ENCODE assay signal across 8 cellular contexts in the genomic region with DNA sequence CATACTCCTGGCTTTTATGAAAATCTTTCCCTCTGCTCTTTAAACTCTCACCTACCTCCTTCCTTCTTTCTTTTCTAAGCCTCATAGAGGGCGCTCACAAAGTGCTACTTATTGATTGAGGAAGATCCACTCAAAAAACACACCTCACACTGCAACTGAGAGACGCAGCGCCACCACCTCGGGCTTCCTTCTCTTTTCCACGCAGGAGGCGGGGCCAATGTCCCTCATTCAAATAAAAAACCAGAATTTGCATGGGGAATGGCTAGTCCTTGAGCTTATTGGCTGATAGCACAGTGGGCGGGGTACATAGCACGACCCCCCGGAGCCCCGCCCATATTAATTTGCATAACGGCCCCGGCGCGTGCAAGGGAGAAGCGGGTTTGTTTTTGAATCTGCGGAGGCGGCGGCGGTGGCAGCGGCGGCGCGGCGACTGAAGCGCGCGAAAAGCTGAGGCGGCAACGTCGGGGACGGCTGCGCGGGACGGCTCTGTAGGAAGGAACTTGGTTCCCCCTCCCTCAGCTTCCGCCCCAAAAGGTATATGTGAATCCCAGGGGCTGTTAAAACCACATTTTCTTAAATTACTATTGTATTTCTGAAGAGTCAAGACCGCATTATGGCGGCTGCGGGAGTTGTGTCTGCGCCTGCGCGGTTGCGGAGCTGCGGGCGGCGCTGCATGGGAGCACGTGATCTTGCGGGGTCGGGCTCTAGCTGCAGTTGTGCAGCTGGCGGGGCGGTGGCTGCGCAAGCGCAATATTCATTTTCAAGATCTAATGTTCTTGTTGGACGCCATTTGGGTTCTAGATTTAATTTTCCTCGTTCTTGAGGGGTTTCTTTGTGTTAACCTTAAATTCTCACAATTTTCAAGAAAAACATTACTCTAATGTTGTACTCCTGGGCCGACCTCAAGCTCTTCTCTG. TPM values are rescaled to one million over a fixed set of nuclear protein-coding genes. Genes with fewer than 3 reads are reported as not detected.
DNase-seq lines count a peak whose midpoint lies in the region; ATAC-seq and TF ChIP-seq lines count a peak whose summit lies in the region.

TSS of gene ATF7IP (plus strand) at position 389 of the 917 bp plus-strand sequence. CDS start 58,234 bp downstream, outside the sequence.

- H3K9me2 ChIP-seq in SU-DHL-6 (replicated peaks; ENCODE audit: insufficient read depth, low read length), result no peaks in the 10 kb centered on the region

- H3K4me3 ChIP-seq in GM06990 (replicated peaks; ENCODE audit: low read depth, low read length) (peak within 1 kb of the TSS; percentile 70), HFF-Myc (replicated peaks; ENCODE audit: low read depth, low read length) (peak within 1 kb of the TSS; percentile 56), SU-DHL-6 (ENCODE audit: insufficient read depth, low read length, poor library complexity, severe bottlenecking) (peak within 1 kb of the TSS; percentile 54), thymus (ENCODE audit: low read length) (peak within 1 kb of the TSS; percentile 79)

- H3K9me3 ChIP-seq in SU-DHL-6 (ENCODE audit: insufficient read depth, low read length), result no peaks in the 10 kb centered on the region
- peaks cover 1% of the 10 kb centered on the region for H3K9me3 ChIP-seq in thymus (ENCODE audit: control insufficient read depth)

- H3K4me1 Mint-ChIP-seq in activated naive CD8-positive, alpha-beta T cell treated with anti-CD3 and anti-CD28 coated beads, Interleukin-2, amount 10 ng/mL, durations not matched to agents 7 days and 5 days, result peaks cover 19% of the 10 kb centered on the region
- H3K4me1 Mint-ChIP-seq in osteocyte (ENCODE audit: unreplicated experiment), result peaks cover 28% of the 10 kb centered on the region

- intact Hi-C loops in head of caudate nucleus (cut with DNase I), result loop anchor here (2.0 to 5.0 kb wide), 2 partner anchors 105 to 128 kb away; no protein-coding TSS in a partner anchor

- H3K27me3 Mint-ChIP-seq in activated naive CD8-positive, alpha-beta T cell treated with anti-CD3 and anti-CD28 coated beads, Interleukin-2, amount 10 ng/mL, durations not matched to agents 7 days and 5 days, result no peaks in the 10 kb centered on the region
- H3K27me3 Mint-ChIP-seq in osteocyte (ENCODE audit: unreplicated experiment), result no peaks in the 10 kb centered on the region

- under 1% methylated on average over 55 of the region's 55 CpGs for WGBS in thymus

- H3K9ac ChIP-seq in SU-DHL-6 (ENCODE audit: low read length), result peak within 1 kb of the TSS; percentile 55

- H3K36me3 ChIP-seq in GM06990 (ENCODE audit: control insufficient read depth, insufficient read depth, low read length), result peaks cover 2% of the 10 kb centered on the region
- peaks cover 3% of the 10 kb centered on the region; the same call in 1 of the 2 replicates for H3K36me3 ChIP-seq in SU-DHL-6 (ENCODE audit: low read length)
- H3K36me3 ChIP-seq in thymus (ENCODE audit: control insufficient read depth, insufficient read depth), result no peaks in the 10 kb centered on the region

- peak; percentile 53 for TF ChIP-seq CTCF in GM06990 (IDR thresholded peaks at IDR 0.05; ENCODE audit: insufficient read depth, low read length, poor library complexity, severe bottlenecking)
- TF ChIP-seq CTCF in HFF-Myc (IDR thresholded peaks at IDR 0.05; ENCODE audit: low read depth, low read length, missing control alignments), result no peak
- TF ChIP-seq CTCF in SU-DHL-6 (IDR thresholded peaks at IDR 0.05; ENCODE audit: insufficient read depth, low read length, poor library complexity, severe bottlenecking), result no peak
- TF ChIP-seq CTCF in osteocyte (IDR thresholded peaks at IDR 0.05), result peak; percentile 53

- DNase-seq in GM06990 (ENCODE audit: extremely low read depth, insufficient read length) (peak; percentile 95), HFF-Myc (ENCODE audit: extremely low read depth, low read depth) (peak; percentile 84), NAMALWA (ENCODE audit: low spot score) (peak; percentile 99), head of caudate nucleus (peak; percentile 87 to 98 (median 94)), osteocyte (ENCODE audit: extremely low spot score, unreplicated experiment) (peak; percentile 98)
- peak; percentile 97 for DNase-seq in activated naive CD8-positive, alpha-beta T cell treated with anti-CD3 and anti-CD28 coated beads, Interleukin-2, amount 10 ng/mL, durations not matched to agents 7 days and 5 days

- H3K27ac Mint-ChIP-seq in activated naive CD8-positive, alpha-beta T cell treated with anti-CD3 and anti-CD28 coated beads, Interleukin-2, amount 10 ng/mL, durations not matched to agents 7 days and 5 days, result peak within 1 kb of the TSS; percentile 97
- H3K27ac Mint-ChIP-seq in osteocyte (ENCODE audit: unreplicated experiment), result peak within 1 kb of the TSS; percentile 96

- peak; percentile 88 for ATAC-seq in activated naive CD8-positive, alpha-beta T cell treated with anti-CD3 and anti-CD28 coated beads, Interleukin-2, amount 10 ng/mL, durations not matched to agents 7 days and 5 days (ENCODE audit: low read depth)

- POLR2A ChIA-PET in activated naive CD8-positive, alpha-beta T cell treated with anti-CD3 and anti-CD28 coated beads, Interleukin-2, amount 10 ng/mL, durations not matched to agents 7 days and 5 days (lab: Charles Lee), result interaction anchor here (0.5 to 2.6 kb wide), 25 partner anchors 15 to 1649 kb away, joined by 3 to 97 read pairs (median 6); a partner anchor contains a TSS

- H3K27ac ChIP-seq in SU-DHL-6 (ENCODE audit: low read depth, low read length), result peak within 1 kb of the TSS; percentile 95
- peak within 1 kb of the TSS; percentile 99 for H3K27ac ChIP-seq in thymus (ENCODE audit: low read depth)

- H2AFZ ChIP-seq in SU-DHL-6 (ENCODE audit: low read depth, low read length, severe bottlenecking), result no peak within 1 kb of the TSS

- H4K20me1 ChIP-seq in SU-DHL-6 (ENCODE audit: low read depth, low read length), result no peaks in the 10 kb centered on the region

- peak within 1 kb of the TSS; percentile 99 for H3K4me2 ChIP-seq in SU-DHL-6 (ENCODE audit: low read depth, low read length, poor library complexity, severe bottlenecking)

- H3K36me3 Mint-ChIP-seq in activated naive CD8-positive, alpha-beta T cell treated with anti-CD3 and anti-CD28 coated beads, Interleukin-2, amount 10 ng/mL, durations not matched to agents 7 days and 5 days, result peaks cover 19% of the 10 kb centered on the region
- H3K36me3 Mint-ChIP-seq in osteocyte (ENCODE audit: unreplicated experiment), result peaks cover 11% of the 10 kb centered on the region

- H3F3A ChIP-seq in SU-DHL-6 (ENCODE audit: insufficient read depth), result peaks cover 32% of the 10 kb centered on the region

- H3K27me3 ChIP-seq in GM06990 (replicated peaks; ENCODE audit: control insufficient read depth, insufficient read depth, low read length), result no peaks in the 10 kb centered on the region
- no peaks in the 10 kb centered on the region for H3K27me3 ChIP-seq in SU-DHL-6 (ENCODE audit: low read length)
- no peaks in the 10 kb centered on the region for H3K27me3 ChIP-seq in thymus (ENCODE audit: control insufficient read depth, insufficient read depth)

- H3K9me3 Mint-ChIP-seq in activated naive CD8-positive, alpha-beta T cell treated with anti-CD3 and anti-CD28 coated beads, Interleukin-2, amount 10 ng/mL, durations not matched to agents 7 days and 5 days, result peaks cover 2% of the 10 kb centered on the region
- H3K9me3 Mint-ChIP-seq in osteocyte (ENCODE audit: unreplicated experiment), result no peaks in the 10 kb centered on the region

- peaks cover 2% of the 10 kb centered on the region for H3K4me1 ChIP-seq in thymus (ENCODE audit: control insufficient read depth, insufficient read depth, low read length)

- H3K4me3 Mint-ChIP-seq in activated naive CD8-positive, alpha-beta T cell treated with anti-CD3 and anti-CD28 coated beads, Interleukin-2, amount 10 ng/mL, durations not matched to agents 7 days and 5 days, result peak within 1 kb of the TSS; percentile 85
- H3K4me3 Mint-ChIP-seq in osteocyte (ENCODE audit: unreplicated experiment), result peak within 1 kb of the TSS; percentile 94

- H3K79me2 ChIP-seq in SU-DHL-6 (ENCODE audit: insufficient read depth, low read length), result peaks cover 44% of the 10 kb centered on the region

RNA-seq across cellular contexts. Expression of gene ATF7IP, which starts in this region (rescaled TPM):
- total RNA-seq in activated naive CD8-positive, alpha-beta T cell treated with anti-CD3 and anti-CD28 coated beads, Interleukin-2, amount 10 ng/mL, durations not matched to agents 7 days and 5 days, result 100 to 1,000 TPM; 149 to 172 TPM
- 71.1 and 71.2 TPM in 2 replicates for total RNA-seq in osteocyte
- 23.9 TPM for polyA plus RNA-seq in thymus

Comparison
In these comparisons a context has a peak if more than half of its experiments do, and no peak if none do; other contexts are left out.
1. Peak in every context shown above with its lines: DNase-seq, ATAC-seq, H3K4me3 ChIP-seq and H3K27ac ChIP-seq.
2. CTCF ChIP-seq: peak in GM06990 (single experiment) and osteocyte (single experiment); none in HFF-Myc (single experiment) and SU-DHL-6 (single experiment).